Comparison of ENCODE assay signal across 8 cellular contexts in the genomic region with DNA sequence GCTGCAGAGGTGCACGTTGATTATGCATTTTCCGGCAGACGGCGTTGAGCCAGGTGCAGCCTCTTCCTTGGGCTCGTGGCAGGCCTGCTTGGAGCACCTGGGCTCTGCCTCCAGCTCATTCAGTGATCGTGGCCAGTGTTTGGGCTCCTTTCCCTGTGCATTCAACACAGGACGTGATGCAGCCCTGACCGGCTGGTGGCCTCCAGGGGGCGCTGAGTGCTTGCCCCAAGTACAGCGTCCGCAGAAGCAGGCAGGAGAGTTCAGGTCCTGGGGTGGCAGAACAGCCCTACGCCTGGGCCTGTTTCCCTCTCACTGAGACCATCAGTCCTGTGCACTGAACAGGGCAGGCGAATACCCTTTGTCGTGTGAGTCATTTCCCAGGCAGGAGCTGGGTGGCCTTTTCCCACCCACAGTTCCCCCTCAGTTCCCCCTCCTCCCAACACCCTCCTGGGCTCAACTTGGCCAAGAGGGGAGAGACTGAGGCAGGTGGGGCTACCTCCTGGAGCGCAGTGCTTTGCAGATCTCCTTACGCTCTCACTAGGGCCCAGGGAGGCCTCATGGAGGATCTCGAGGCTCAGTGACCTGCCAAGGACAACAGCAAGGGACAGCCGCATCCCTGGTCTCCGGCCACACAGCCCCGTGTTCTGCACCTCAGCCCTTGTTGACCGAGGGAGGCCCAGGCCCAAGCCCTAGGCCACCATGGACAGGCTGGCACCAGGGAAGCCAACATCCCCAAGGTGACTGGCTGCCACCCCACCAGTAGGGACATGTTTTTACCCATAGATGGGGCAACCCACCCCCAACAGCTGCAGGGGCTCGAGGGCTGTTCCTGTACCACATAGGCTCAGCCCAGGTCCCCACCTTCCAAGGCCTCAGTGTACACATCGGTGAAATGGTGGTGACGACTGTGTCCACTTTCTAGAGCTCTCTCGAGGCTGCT. TPM values are rescaled to one million over a fixed set of nuclear protein-coding genes. Genes with fewer than 3 reads are reported as not detected.
DNase-seq lines count a peak whose midpoint lies in the region; ATAC-seq and TF ChIP-seq lines count a peak whose summit lies in the region.

No MANE protein-coding gene starts in this region.

- no peak overlapping the region for H3K9ac ChIP-seq in rectal smooth muscle tissue (ENCODE audit: low read length)

- no peak overlapping the region for H3K4me3 ChIP-seq in heart right ventricle
- no peak overlapping the region for H3K4me3 ChIP-seq in rectal smooth muscle tissue (ENCODE audit: low read length)
- no peak overlapping the region for H3K4me3 ChIP-seq in uterus

- H3K36me3 ChIP-seq in heart right ventricle (peaks cover 0 to 88% (median 9%) of the 10 kb centered on the region in 9 donors), rectal smooth muscle tissue (ENCODE audit: control insufficient read depth, insufficient read depth, low read length) (peaks cover 13% of the 10 kb centered on the region), uterus (no peaks in the 10 kb centered on the region)

- no peaks in the 10 kb centered on the region for H3K27me3 ChIP-seq in heart right ventricle
- no peaks in the 10 kb centered on the region for H3K27me3 ChIP-seq in rectal smooth muscle tissue (ENCODE audit: control insufficient read depth, insufficient read depth, low read length)
- no peaks in the 10 kb centered on the region for H3K27me3 ChIP-seq in uterus

- H3K9me3 ChIP-seq in heart right ventricle (no peaks in the 10 kb centered on the region), uterus (no peaks in the 10 kb centered on the region)

- no peak for TF ChIP-seq POLR2A in uterus (IDR thresholded peaks at IDR 0.05)

- ATAC-seq in heart right ventricle (peak; percentile 71 to 91 (median 86)), HG03460 (IDR thresholded peaks at IDR 0.05; ENCODE audit: unreplicated experiment) (no peak)

- peak overlapping the region in 3 of 10 donors; percentile 8 to 41 (median 20) for H3K27ac ChIP-seq in heart right ventricle
- H3K27ac ChIP-seq in rectal smooth muscle tissue (ENCODE audit: low read depth, low read length): peak overlapping the region; percentile 58
- peak overlapping the region in 1 of 2 donors; percentile 6 for H3K27ac ChIP-seq in uterus

- TF ChIP-seq CTCF in heart right ventricle (IDR thresholded peaks at IDR 0.05): peak; percentile 79 to 96 (median 89)
- peak; percentile 83 to 95 (median 90) for TF ChIP-seq CTCF in uterus (IDR thresholded peaks at IDR 0.05)

- intact Hi-C loops in heart right ventricle (cut with DNase I) (loop anchor here (1.0 to 10.0 kb wide), 9 partner anchors 82 to 423 kb away; a partner anchor contains a TSS), uterus (cut with DNase I; ENCODE audit: low total_unique reads) (loop anchor here (10.0 kb wide), 1 partner anchor 421 kb away; no protein-coding TSS in a partner anchor)

- WGBS in heart right ventricle, 2 donors: 56 to 57% methylated on average over 25 of the region's 25 CpGs

- DNase-seq in GM04504 (ENCODE audit: low read depth) (peak; percentile 53), NCI-H1105 (lab: John Stamatoyannopoulos, UW) (peak; percentile 49), T follicular helper cell (ENCODE audit: low read depth) (peak; percentile 71), heart right ventricle (peak; percentile 81 to 88), uterus (peak; percentile 84 to 85)
- DNase-seq in activated naive CD8-positive, alpha-beta T cell treated with anti-CD3 and anti-CD28 coated beads, Interleukin-2, amount 50 U/mL, for 16 hours (ENCODE audit: low read depth, low spot score): peak; percentile 52

- H3K4me1 ChIP-seq in heart right ventricle (peaks cover 0 to 13% (median 3%) of the 10 kb centered on the region in 9 donors), rectal smooth muscle tissue (ENCODE audit: control insufficient read depth, insufficient read depth, low read length) (no peaks in the 10 kb centered on the region), uterus (no peaks in the 10 kb centered on the region)

RNA-seq across cellular contexts. Expression of a gene that starts 52.9 kb away (rescaled TPM):
- total RNA-seq in heart right ventricle: 10 to 100 TPM; 24.9 to 49.6 (median 29.5) TPM
- 10 to 100 TPM; 21.2 to 59.9 TPM for polyA plus RNA-seq in heart right ventricle
- 10 to 100 TPM in 2 of 4 donors, 1 to 10 TPM in 2; 6.5 to 25.9 (median 11.3) TPM for total RNA-seq in uterus

RNA-seq across cellular contexts. Expression of a gene that starts 53.0 kb away (rescaled TPM):
- total RNA-seq in heart right ventricle: 100 to 1,000 TPM; 409 to 810 (median 499) TPM
- polyA plus RNA-seq in heart right ventricle: 1,000 to 10,000 TPM; 1,671 to 1,920 TPM
- 1,000 to 10,000 TPM in 3 of 4 donors, 100 to 1,000 TPM in 1; 999 to 4,423 (median 2,373) TPM for total RNA-seq in uterus
